Comparison of ENCODE assay signal across 9 cellular contexts in the genomic region with DNA sequence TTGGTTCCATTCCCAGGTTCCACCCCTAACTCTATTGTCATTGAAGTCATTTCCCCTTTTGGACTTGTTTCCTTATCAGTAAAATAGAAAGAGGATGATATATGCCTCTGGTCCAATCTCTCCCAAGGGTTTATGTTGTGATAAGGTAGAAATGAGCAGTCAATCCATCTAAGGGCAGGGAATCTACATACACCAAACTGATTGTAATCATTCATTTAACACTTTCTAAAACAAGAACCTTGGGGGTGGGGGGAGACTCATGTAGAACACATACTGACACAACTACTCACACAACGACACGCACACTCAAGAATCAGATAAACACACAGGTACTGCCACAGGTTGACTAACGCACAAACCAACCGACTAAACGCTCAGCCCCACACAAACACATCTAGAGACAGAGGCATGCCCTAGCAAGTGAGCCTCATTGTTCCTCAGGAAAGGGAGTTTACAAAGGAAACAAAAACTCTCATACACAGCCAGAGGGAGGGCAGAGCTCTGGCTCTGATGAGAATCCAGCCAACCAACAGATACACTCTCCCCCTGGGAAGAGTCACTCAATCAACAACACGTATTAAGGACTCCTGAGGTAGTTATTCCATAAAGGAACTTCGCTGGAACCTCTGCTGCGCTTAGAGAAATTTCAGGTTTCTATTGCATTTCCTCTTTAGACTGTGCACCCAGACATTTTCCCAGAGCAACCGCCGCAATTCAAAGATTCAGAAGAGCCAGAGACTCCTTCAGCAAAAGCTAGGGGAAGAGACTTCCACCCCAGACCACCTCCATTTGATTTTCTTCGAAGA. TPM values are rescaled to one million over a fixed set of nuclear protein-coding genes. Genes with fewer than 3 reads are reported as not detected.
A peak's percentile ranks its signal among the peaks of the same experiment; 100 is the strongest.
DNase-seq lines count a peak whose midpoint lies in the region; ATAC-seq, FAIRE-seq and TF ChIP-seq lines count a peak whose summit lies in the region.
"Had no signal": no experiment of that assay in that cellular context is flagged by ENCODE, and none has a peak within 500 bp of the region (broad histone marks: within the 10 kb centered on the region; RNA-seq: fewer than 3 reads in every experiment).

No MANE protein-coding gene starts in this region.

- no peak for FAIRE-seq in A549 (lab: Jason Lieb, UNC)

- CTCF ChIA-PET in A549 (lab: Yijun Ruan, JAX), result interaction anchor here (1.0 to 3.9 kb wide), 8 partner anchors 18 to 79 kb away, joined by 3 to 29 read pairs (median 4); partner anchors contain the start of genes KLHDC9 and USF1

- WGBS in A549 (ENCODE audit: missing lambda C conversion rate), result 76% methylated on average over 11 of the region's 11 CpGs

- TF ChIP-seq RAD21 in A549 (conservative IDR thresholded peaks at IDR 0.05 in 1 of 2, IDR thresholded peaks at IDR 0.05 in 1 of 2), result no peak

- no peak for TF ChIP-seq POLR2A in A549 (IDR thresholded peaks at IDR 0.05; ENCODE audit: low read length)

- H3K9me3 ChIP-seq in A549, result no peaks in the 10 kb centered on the region

- POLR2A ChIA-PET in A549 (lab: Yijun Ruan, JAX), result interaction anchor here (0.6 to 2.2 kb wide), 9 partner anchors 23 to 113 kb away, joined by 3 to 32 read pairs (median 6); partner anchors contain the start of genes DEDD, KLHDC9, NIT1 and PFDN2

- intact Hi-C loops in natural killer cell (cut with micrococcal nuclease), result loop anchor here (1.0 to 2.0 kb wide), 2 partner anchors 25 to 50 kb away; partner anchors contain the start of gene USF1

- H3K9me3 Mint-ChIP-seq in endothelial cell (ENCODE audit: unreplicated experiment) (no peaks in the 10 kb centered on the region), natural killer cell (no peaks in the 10 kb centered on the region)

- peak overlapping the region; percentile 99 for H3K27ac Mint-ChIP-seq in endothelial cell (ENCODE audit: unreplicated experiment)
- peak overlapping the region; percentile 89 to 90 for H3K27ac Mint-ChIP-seq in natural killer cell

- H3K4me1 ChIP-seq in A549, result peaks cover 54% of the 10 kb centered on the region

- peaks cover 25% of the 10 kb centered on the region for H3K36me3 Mint-ChIP-seq in endothelial cell (ENCODE audit: low read depth, unreplicated experiment)
- no peaks in the 10 kb centered on the region for H3K36me3 Mint-ChIP-seq in natural killer cell

- TF ChIP-seq CTCF in A549 (IDR thresholded peaks at IDR 0.05) (no peak), endothelial cell (IDR thresholded peaks at IDR 0.05; ENCODE audit: unreplicated experiment) (no peak), natural killer cell (IDR thresholded peaks at IDR 0.05) (no peak)

- H3K27me3 Mint-ChIP-seq in endothelial cell (ENCODE audit: unreplicated experiment) (peaks cover 13% of the 10 kb centered on the region), natural killer cell (ENCODE audit: low read depth in 2 of 2) (no peaks in the 10 kb centered on the region)

- peak overlapping the region; percentile 67 for H3K4me3 ChIP-seq in A549

- peaks cover 50% of the 10 kb centered on the region for H3K4me1 Mint-ChIP-seq in endothelial cell (ENCODE audit: unreplicated experiment)
- H3K4me1 Mint-ChIP-seq in natural killer cell, result peaks cover 28 to 39% of the 10 kb centered on the region in 2 donors

- H3K4me3 Mint-ChIP-seq in endothelial cell (ENCODE audit: unreplicated experiment), result peak overlapping the region; percentile 99
- H3K4me3 Mint-ChIP-seq in natural killer cell, result peak overlapping the region; percentile 95

- no peak for TF ChIP-seq EP300 in A549 (IDR thresholded peaks at IDR 0.05)

- no peak for DNase-seq in A549 (ENCODE audit: low read depth in 1 of 2, low spot score in 1 of 2)
- DNase-seq in OCI-M1 (lab: John Stamatoyannopoulos, UW), result peak; percentile 70
- peak; percentile 11 for DNase-seq in endothelial cell (ENCODE audit: low spot score)
- no peak for DNase-seq in natural killer cell
- DNase-seq in NCI-H446 (lab: John Stamatoyannopoulos, UW), result no peak
- no peak for DNase-seq in Ammon's horn (ENCODE audit: low spot score)

- no peak; a peak in 1 of 6 replicates for ATAC-seq in A549
- ATAC-seq in GM18870 (IDR thresholded peaks at IDR 0.05; ENCODE audit: unreplicated experiment), result peak; percentile 5
- ATAC-seq in natural killer cell, result no peak
- ATAC-seq in GM18868 (IDR thresholded peaks at IDR 0.05; ENCODE audit: unreplicated experiment), result no peak

- peak overlapping the region; percentile 82 to 84 for H3K27ac ChIP-seq in A549

- H3K4me2 ChIP-seq in A549, result peak overlapping the region; percentile 94

TF ChIP-seq in A549, 52 proteins besides CTCF, POLR2A, EP300 and RAD21 (continues in another document):
- no peak for TF ChIP-seq MYC (IDR thresholded peaks at IDR 0.05; ENCODE audit: borderline replicate concordance, low read length)
- TF ChIP-seq FOSL2 (IDR thresholded peaks at IDR 0.05), result no peak
- no peak for TF ChIP-seq FOSL2 (CRISPR knock-in tag; IDR thresholded peaks at IDR 0.05)
- no peak for TF ChIP-seq FOXS1 (CRISPR knock-in tag; IDR thresholded peaks at IDR 0.05)
- no peak for TF ChIP-seq CHD2 (IDR thresholded peaks at IDR 0.05; ENCODE audit: low read length, partially characterized antibody)
- no peak for TF ChIP-seq TP53 (CRISPR knock-in tag; IDR thresholded peaks at IDR 0.05)
- TF ChIP-seq TFCP2L1 (CRISPR knock-in tag; IDR thresholded peaks at IDR 0.05), result no peak
- TF ChIP-seq CBX2 (IDR thresholded peaks at IDR 0.05; ENCODE audit: borderline replicate concordance, low read depth), result no peak
- TF ChIP-seq, protein P1, sequence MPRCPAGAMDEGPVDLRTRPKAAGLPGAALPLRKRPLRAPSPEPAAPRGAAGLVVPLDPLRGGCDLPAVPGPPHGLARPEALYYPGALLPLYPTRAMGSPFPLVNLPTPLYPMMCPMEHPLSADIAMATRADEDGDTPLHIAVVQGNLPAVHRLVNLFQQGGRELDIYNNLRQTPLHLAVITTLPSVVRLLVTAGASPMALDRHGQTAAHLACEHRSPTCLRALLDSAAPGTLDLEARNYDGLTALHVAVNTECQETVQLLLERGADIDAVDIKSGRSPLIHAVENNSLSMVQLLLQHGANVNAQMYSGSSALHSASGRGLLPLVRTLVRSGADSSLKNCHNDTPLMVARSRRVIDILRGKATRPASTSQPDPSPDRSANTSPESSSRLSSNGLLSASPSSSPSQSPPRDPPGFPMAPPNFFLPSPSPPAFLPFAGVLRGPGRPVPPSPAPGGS (IDR thresholded peaks at IDR 0.05), result no peak
- TF ChIP-seq RARB (CRISPR knock-in tag; IDR thresholded peaks at IDR 0.05), result no peak
- TF ChIP-seq HOXB5 (CRISPR knock-in tag; IDR thresholded peaks at IDR 0.05), result no peak
- no peak for TF ChIP-seq BHLHE40 (IDR thresholded peaks at IDR 0.05; ENCODE audit: low read depth, low read length)
- no peak for TF ChIP-seq ESRRA (IDR thresholded peaks at IDR 0.05; ENCODE audit: borderline replicate concordance, low read length)
- no peak for TF ChIP-seq EHF (CRISPR knock-in tag; IDR thresholded peaks at IDR 0.05)
- TF ChIP-seq, protein P2, sequence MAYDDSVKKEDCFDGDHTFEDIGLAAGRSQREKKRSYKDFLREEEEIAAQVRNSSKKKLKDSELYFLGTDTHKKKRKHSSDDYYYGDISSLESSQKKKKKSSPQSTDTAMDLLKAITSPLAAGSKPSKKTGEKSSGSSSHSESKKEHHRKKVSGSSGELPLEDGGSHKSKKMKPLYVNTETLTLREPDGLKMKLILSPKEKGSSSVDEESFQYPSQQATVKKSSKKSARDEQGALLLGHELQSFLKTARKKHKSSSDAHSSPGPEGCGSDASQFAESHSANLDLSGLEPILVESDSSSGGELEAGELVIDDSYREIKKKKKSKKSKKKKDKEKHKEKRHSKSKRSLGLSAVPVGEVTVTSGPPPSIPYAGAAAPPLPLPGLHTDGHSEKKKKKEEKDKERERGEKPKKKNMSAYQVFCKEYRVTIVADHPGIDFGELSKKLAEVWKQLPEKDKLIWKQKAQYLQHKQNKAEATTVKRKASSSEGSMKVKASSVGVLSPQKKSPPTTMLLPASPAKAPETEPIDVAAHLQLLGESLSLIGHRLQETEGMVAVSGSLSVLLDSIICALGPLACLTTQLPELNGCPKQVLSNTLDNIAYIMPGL (CRISPR knock-in tag; IDR thresholded peaks at IDR 0.05; ENCODE audit: borderline replicate concordance), result no peak
- TF ChIP-seq ZFP36 (IDR thresholded peaks at IDR 0.05; ENCODE audit: borderline replicate concordance, partially characterized antibody), result no peak

RNA-seq across cellular contexts. Expression of gene F11R, which starts 1.0 kb away (rescaled TPM):
- polyA plus RNA-seq in A549 (2011; rRNA removed) (62.0 and 71.0 TPM in 2 replicates), A549 (2017; fragmentation: RNase III; extraction: RNeasy Plus Mini Kit Qiagen cat#74134 plus additional on column Dnase treatment) (28.3 to 30.3 TPM (median 29.7 TPM) in 3 replicates)
- polyA plus RNA-seq in A549 (2012; cell fraction: cytosol; rRNA removed), result 20.9 and 27.4 TPM in 2 replicates
- polyA plus RNA-seq in A549 (2012; cell fraction: nucleus; rRNA removed), result 21.1 and 21.8 TPM in 2 replicates
- polyA minus RNA-seq in A549 (2011; rRNA and poly(A)+ RNA removed), result 93.5 and 114 TPM in 2 replicates
- total RNA-seq in endothelial cell (ENCODE audit: unreplicated experiment) (361 TPM), natural killer cell (10 to 100 TPM; 27.8 to 34.6 (median 30.2) TPM)

RNA-seq across cellular contexts. Expression of gene TSTD1, which starts 18.8 kb away (rescaled TPM):
- not detected in 2 replicates for polyA plus RNA-seq in A549 (2011; rRNA removed)
- 0.09 and 0.15 TPM in 2 replicates for polyA plus RNA-seq in A549 (2012; cell fraction: cytosol; rRNA removed)
- 0.65 and 2.0 TPM in 2 replicates for polyA plus RNA-seq in A549 (2012; cell fraction: nucleus; rRNA removed)
- 0.17 to 0.21 TPM (median 0.20 TPM) in 3 replicates for polyA plus RNA-seq in A549 (2017; fragmentation: RNase III; extraction: RNeasy Plus Mini Kit Qiagen cat#74134 plus additional on column Dnase treatment)
- 1.2 TPM in 1 of 2 replicates, not detected in the other for polyA minus RNA-seq in A549 (2011; rRNA and poly(A)+ RNA removed)
- total RNA-seq in endothelial cell (ENCODE audit: unreplicated experiment), result 14.2 TPM
- total RNA-seq in natural killer cell, result 10 to 100 TPM; 31.8 to 36.3 (median 34.3) TPM

RNA-seq across cellular contexts. Expression of gene USF1, which starts 25.8 kb away (rescaled TPM):
- polyA plus RNA-seq in A549 (2011; rRNA removed), result 35.5 and 43.5 TPM in 2 replicates
- 38.1 and 42.1 TPM in 2 replicates for polyA plus RNA-seq in A549 (2012; cell fraction: cytosol; rRNA removed)
- polyA plus RNA-seq in A549 (2012; cell fraction: nucleus; rRNA removed), result 126 and 147 TPM in 2 replicates
- 49.2 to 60.5 TPM (median 57.4 TPM) in 3 replicates for polyA plus RNA-seq in A549 (2017; fragmentation: RNase III; extraction: RNeasy Plus Mini Kit Qiagen cat#74134 plus additional on column Dnase treatment)
- polyA minus RNA-seq in A549 (2011; rRNA and poly(A)+ RNA removed), result 108 and 137 TPM in 2 replicates
- total RNA-seq in endothelial cell (ENCODE audit: unreplicated experiment), result 121 TPM
- total RNA-seq in natural killer cell, result 100 to 1,000 TPM; 113 to 121 (median 114) TPM

RNA-seq across cellular contexts. Expression of gene ARHGAP30, which starts 49.7 kb away (rescaled TPM):
- polyA plus RNA-seq in A549 (2011; rRNA removed) (0.06 and 0.08 TPM in 2 replicates), A549 (2017; fragmentation: RNase III; extraction: RNeasy Plus Mini Kit Qiagen cat#74134 plus additional on column Dnase treatment) (0.09 to 0.13 TPM (median 0.13 TPM) in 3 replicates)
- polyA plus RNA-seq in A549 (2012; cell fraction: cytosol; rRNA removed), result 0.04 and 0.06 TPM in 2 replicates
- polyA plus RNA-seq in A549 (2012; cell fraction: nucleus; rRNA removed), result 0.37 and 0.89 TPM in 2 replicates
- 0.05 TPM in 1 of 2 replicates, not detected in the other for polyA minus RNA-seq in A549 (2011; rRNA and poly(A)+ RNA removed)
- total RNA-seq in endothelial cell (ENCODE audit: unreplicated experiment) (0.23 TPM), natural killer cell (100 to 1,000 TPM; 246 to 310 (median 272) TPM)
- total RNA-seq: pulmonary artery endothelial cell had no signal

Comparison
In these comparisons a context has a peak if more than half of its experiments do, and no peak if none do; other contexts are left out.
1. DNase-seq: peak in OCI-M1 (single experiment) and endothelial cell (single experiment); none in A549 (0 of 2), natural killer cell (single experiment), NCI-H446 (0 of 2) and Ammon's horn (single experiment).
2. RNA of gene F11R, which starts 1.0 kb away (total RNA-seq): 361 TPM in endothelial cell (single experiment); 27.8 to 34.6 TPM in natural killer cell; every median in the first group is over 10 times any median in the second.